Comparison of ENCODE assay signal across 1 cellular context in the genomic region with DNA sequence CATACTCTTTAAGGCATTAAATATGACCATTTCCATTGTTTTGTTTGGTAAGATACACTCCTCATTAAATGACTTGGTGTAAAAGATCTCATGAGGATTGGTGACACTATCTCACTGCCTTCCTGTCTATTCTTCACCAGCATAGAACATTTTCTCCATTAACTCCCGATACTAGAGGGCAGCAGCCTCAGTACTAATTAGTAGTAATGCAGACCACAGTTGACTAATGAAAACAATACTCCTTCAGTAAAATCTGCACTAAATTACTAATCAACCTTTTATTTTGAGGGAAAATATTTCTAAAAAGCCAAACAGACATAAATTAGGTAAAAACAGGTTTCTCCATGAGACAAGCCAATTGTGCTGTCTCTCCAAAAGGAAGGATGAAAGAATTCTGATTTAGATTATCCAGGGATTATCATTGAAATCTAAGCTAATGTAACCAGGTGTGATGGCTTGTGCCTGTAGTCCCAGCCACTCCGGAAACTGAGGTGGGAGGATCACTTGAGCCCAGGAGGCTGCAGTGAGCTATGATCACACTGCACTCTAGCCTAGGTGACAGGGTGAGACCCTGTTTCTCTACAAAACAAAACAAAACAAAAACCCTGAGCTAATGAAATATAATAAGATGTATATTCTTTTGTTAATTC.
TF ChIP-seq lines count a peak whose summit lies in the region.

No MANE protein-coding gene starts in this region.

TF ChIP-seq in GM12878, 131 proteins besides CTCF, POLR2A, EP300 and RAD21 (continued from another document):
- TF ChIP-seq, protein P1, sequence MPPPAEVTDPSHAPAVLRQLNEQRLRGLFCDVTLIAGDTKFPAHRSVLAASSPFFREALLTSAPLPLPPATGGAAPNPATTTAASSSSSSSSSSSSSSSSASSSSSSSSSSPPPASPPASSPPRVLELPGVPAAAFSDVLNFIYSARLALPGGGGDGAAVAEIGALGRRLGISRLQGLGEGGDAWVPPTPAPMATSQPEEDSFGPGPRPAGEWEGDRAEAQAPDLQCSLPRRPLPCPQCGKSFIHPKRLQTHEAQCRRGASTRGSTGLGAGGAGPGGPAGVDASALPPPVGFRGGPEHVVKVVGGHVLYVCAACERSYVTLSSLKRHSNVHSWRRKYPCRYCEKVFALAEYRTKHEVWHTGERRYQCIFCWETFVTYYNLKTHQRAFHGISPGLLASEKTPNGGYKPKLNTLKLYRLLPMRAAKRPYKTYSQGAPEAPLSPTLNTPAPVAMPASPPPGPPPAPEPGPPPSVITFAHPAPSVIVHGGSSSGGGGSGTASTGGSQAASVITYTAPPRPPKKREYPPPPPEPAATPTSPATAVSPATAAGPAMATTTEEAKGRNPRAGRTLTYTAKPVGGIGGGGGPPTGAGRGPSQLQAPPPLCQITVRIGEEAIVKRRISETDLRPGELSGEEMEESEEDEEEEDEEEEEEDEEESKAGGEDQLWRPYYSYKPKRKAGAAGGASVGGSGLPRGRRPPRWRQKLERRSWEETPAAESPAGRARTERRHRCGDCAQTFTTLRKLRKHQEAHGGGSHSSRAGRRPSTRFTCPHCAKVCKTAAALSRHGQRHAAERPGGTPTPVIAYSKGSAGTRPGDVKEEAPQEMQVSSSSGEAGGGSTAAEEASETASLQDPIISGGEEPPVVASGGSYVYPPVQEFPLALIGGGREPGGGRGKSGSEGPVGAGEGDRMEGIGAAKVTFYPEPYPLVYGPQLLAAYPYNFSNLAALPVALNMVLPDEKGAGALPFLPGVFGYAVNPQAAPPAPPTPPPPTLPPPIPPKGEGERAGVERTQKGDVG (CRISPR knock-in tag; IDR thresholded peaks at IDR 0.05): no peak
- TF ChIP-seq, protein P2, sequence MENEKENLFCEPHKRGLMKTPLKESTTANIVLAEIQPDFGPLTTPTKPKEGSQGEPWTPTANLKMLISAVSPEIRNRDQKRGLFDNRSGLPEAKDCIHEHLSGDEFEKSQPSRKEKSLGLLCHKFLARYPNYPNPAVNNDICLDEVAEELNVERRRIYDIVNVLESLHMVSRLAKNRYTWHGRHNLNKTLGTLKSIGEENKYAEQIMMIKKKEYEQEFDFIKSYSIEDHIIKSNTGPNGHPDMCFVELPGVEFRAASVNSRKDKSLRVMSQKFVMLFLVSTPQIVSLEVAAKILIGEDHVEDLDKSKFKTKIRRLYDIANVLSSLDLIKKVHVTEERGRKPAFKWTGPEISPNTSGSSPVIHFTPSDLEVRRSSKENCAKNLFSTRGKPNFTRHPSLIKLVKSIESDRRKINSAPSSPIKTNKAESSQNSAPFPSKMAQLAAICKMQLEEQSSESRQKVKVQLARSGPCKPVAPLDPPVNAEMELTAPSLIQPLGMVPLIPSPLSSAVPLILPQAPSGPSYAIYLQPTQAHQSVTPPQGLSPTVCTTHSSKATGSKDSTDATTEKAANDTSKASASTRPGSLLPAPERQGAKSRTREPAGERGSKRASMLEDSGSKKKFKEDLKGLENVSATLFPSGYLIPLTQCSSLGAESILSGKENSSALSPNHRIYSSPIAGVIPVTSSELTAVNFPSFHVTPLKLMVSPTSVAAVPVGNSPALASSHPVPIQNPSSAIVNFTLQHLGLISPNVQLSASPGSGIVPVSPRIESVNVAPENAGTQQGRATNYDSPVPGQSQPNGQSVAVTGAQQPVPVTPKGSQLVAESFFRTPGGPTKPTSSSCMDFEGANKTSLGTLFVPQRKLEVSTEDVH (IDR thresholded peaks at IDR 0.05; ENCODE audit: low read depth, partially characterized antibody): no peak
- TF ChIP-seq JUND (IDR thresholded peaks at IDR 0.05; ENCODE audit: low read depth, low read length): no peak
- no peak for TF ChIP-seq POLR2AphosphoS2 (IDR thresholded peaks at IDR 0.05; ENCODE audit: low read depth, low read length)
- peak; percentile 27; the same call in 1 of the 2 replicates for TF ChIP-seq RUNX3 (IDR thresholded peaks at IDR 0.05; ENCODE audit: low read length)
- no peak for TF ChIP-seq MTA3 (IDR thresholded peaks at IDR 0.05; ENCODE audit: borderline replicate concordance, low read length)
- peak; percentile 85; the same call in 1 of the 2 replicates for TF ChIP-seq SMC3 (IDR thresholded peaks at IDR 0.05; ENCODE audit: borderline replicate concordance, low read length)
- TF ChIP-seq SIX5 (IDR thresholded peaks at IDR 0.05; ENCODE audit: low read depth, low read length, severe bottlenecking): no peak
TF ChIP-seq in GM12878: peak in this region for 3.
